ENCODE assay signal across 39 cellular contexts in the genomic region with DNA sequence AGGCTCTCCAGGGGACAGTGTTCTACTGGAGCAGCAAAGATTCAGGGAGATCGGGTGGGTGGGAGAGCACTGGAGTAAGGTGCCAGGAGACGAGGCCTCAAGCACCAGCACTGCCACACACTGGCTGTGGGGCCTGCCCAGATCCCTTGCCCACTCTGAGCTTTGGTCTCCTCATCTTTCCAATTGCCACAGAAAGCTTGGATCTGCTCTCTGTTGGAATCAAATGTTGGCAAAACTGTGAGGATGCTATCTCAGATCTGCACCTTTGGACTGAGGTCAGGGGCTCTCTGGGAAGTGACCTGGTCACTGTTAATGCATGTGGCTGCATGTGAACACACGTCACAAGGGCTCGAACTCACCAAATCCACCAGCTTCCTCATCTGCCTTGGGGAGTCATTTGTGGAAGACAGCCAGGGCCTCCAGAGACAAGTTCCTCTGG. TPM values are rescaled to one million over a fixed set of nuclear protein-coding genes. Genes with fewer than 3 reads are reported as not detected.
"Had no signal": no experiment of that assay in that cellular context is flagged by ENCODE, and none has a peak within 500 bp of the region (broad histone marks: within the 10 kb centered on the region; RNA-seq: fewer than 3 reads in every experiment).

No MANE protein-coding gene starts in this region.

- DNase-seq: activated CD4-positive, alpha-beta memory T cell treated with anti-CD3 and anti-CD28 coated beads for 36 hours; activated CD4-positive, alpha-beta T cell treated with anti-CD3 and anti-CD28 coated beads for 36 hours; activated CD4-positive, alpha-beta T cell treated with anti-CD3 and anti-CD28 coated beads, Interleukin-2, amount 10 ng/mL, durations not matched to agents 24 days and 14 days; activated CD4-positive, CD25-positive, alpha-beta regulatory T cell; activated CD4-positive, CD25-positive, alpha-beta regulatory T cell treated with anti-CD3 and anti-CD28 coated beads, Interleukin-2, amount 50 U/mL, for 72 hours; activated CD8-positive, alpha-beta memory T cell treated with anti-CD3 and anti-CD28 coated beads, Interleukin-2, amount 10 ng/mL, durations not matched to agents 7 days and 5 days; activated CD8-positive, alpha-beta memory T cell treated with anti-CD3 and anti-CD28 coated beads, Interleukin-2, amount 50 U/mL, for 4 hours; activated CD8-positive, alpha-beta T cell treated with anti-CD3 and anti-CD28 coated beads, Interleukin-2, amount 10 ng/mL, durations not matched to agents 7 days and 5 days; activated effector memory CD4-positive, alpha-beta T cell treated with anti-CD3 and anti-CD28 coated beads, Interleukin-2, amount 50 U/mL, for 16 hours; activated naive CD4-positive, alpha-beta T cell treated with anti-CD3 and anti-CD28 coated beads for 36 hours; activated naive CD8-positive, alpha-beta T cell treated with anti-CD3 and anti-CD28 coated beads for 36 hours; activated naive CD8-positive, alpha-beta T cell treated with anti-CD3 and anti-CD28 coated beads, Interleukin-2, amount 50 U/mL, for 24 hours; activated T-cell treated with anti-CD3 and anti-CD28 coated beads, Interleukin-2, amount 50 U/mL, for 1 hour; activated T-cell treated with anti-CD3 and anti-CD28 coated beads, Interleukin-2, amount 50 U/mL, for 48 hours; adrenal gland; amygdala; aorta; central memory CD4-positive, alpha-beta T cell; cerebellar nuclear complex; colonic mucosa; effector CD8-positive, alpha-beta T cell; esophagus squamous epithelium; foreskin melanocyte; T-helper 2 cell had no signal

- H3K36me3 ChIP-seq: adrenal gland, breast epithelium, cardiac muscle cell, colonic mucosa, esophagus squamous epithelium, gastroesophageal sphincter had no signal

- H3K27me3 ChIP-seq: adrenal gland, cardiac muscle cell, colonic mucosa, gastroesophageal sphincter had no signal

- H3K4me1 ChIP-seq: breast epithelium, colonic mucosa, esophagus squamous epithelium had no signal

- FAIRE-seq: endometrium, endothelial cell of umbilical vein had no signal

- H3K27ac ChIP-seq: adrenal gland, breast epithelium, cardiac muscle cell, colonic mucosa, epithelial cell of prostate, esophagus squamous epithelium, gastroesophageal sphincter had no signal

- H3K9me3 ChIP-seq: adrenal gland, breast epithelium, colonic mucosa, esophagus squamous epithelium, gastroesophageal sphincter had no signal

- ATAC-seq: activated CD4-positive, alpha-beta T cell treated with anti-CD3 and anti-CD28 coated beads for 36 hours; activated CD8-positive, alpha-beta memory T cell treated with anti-CD3 and anti-CD28 coated beads, Interleukin-2, amount 10 ng/mL, durations not matched to agents 7 days and 5 days; activated CD8-positive, alpha-beta T cell treated with anti-CD3 and anti-CD28 coated beads, Interleukin-2, amount 10 ng/mL, durations not matched to agents 7 days and 5 days; activated naive CD8-positive, alpha-beta T cell treated with anti-CD3 and anti-CD28 coated beads, Interleukin-2, amount 50 U/mL, for 24 hours; gastroesophageal sphincter had no signal

- H3K4me3 ChIP-seq: adrenal gland, breast epithelium, cardiac muscle cell, colonic mucosa, esophagus squamous epithelium, gastroesophageal sphincter had no signal

RNA-seq across cellular contexts. Expression of gene RIPPLY1, which starts 1.3 kb away (rescaled TPM):
- total RNA-seq: activated CD4-positive, alpha-beta memory T cell treated with anti-CD3 and anti-CD28 coated beads for 36 hours; activated CD4-positive, alpha-beta T cell treated with anti-CD3 and anti-CD28 coated beads for 36 hours; activated CD4-positive, alpha-beta T cell treated with anti-CD3 and anti-CD28 coated beads, Interleukin-2, amount 10 ng/mL, durations not matched to agents 24 days and 14 days; activated CD8-positive, alpha-beta memory T cell treated with anti-CD3 and anti-CD28 coated beads for 36 hours; activated CD8-positive, alpha-beta memory T cell treated with anti-CD3 and anti-CD28 coated beads, Interleukin-2, amount 10 ng/mL, durations not matched to agents 7 days and 5 days; activated CD8-positive, alpha-beta T cell treated with anti-CD3 and anti-CD28 coated beads, Interleukin-2, amount 10 ng/mL, durations not matched to agents 7 days and 5 days; activated naive CD4-positive, alpha-beta T cell treated with anti-CD3 and anti-CD28 coated beads for 36 hours; activated naive CD8-positive, alpha-beta T cell treated with anti-CD3 and anti-CD28 coated beads for 36 hours; activated T-helper 1 cell treated with anti-CD3 and anti-CD28 coated beads, Interleukin-12 subunit alpha, Interleukin-12 subunit beta, Interleukin-2, Interleukin-4 antibody, amounts not matched to agents 30 ng/mL and 10 ng/mL and 1 ng/mL, durations not matched to agents 14 hours and 24 hours and 36 hours; activated T-helper 2 cell treated with anti-CD3 and anti-CD28 coated beads, Interferon-gamma antibody, Interleukin-2, Interleukin-4, amounts not matched to agents 10 μg/mL and 5 μg/mL and 100 μg/mL, durations not matched to agents 14 hours and 24 hours and 36 hours; aorta; cardiac muscle cell; colonic mucosa; dermis microvascular lymphatic vessel endothelial cell; endothelial cell of umbilical vein; esophagus squamous epithelium; fibroblast of lung; fibroblast of villous mesenchyme; gastroesophageal sphincter; glomerular endothelial cell; T-helper 1 cell treated with Interleukin-12 subunit alpha and Interleukin-12 subunit beta and Interleukin-4 antibody, amounts not matched to agents 30 ng/mL and 1 ng/mL, for 36 hours had no signal
- polyA plus RNA-seq: aorta, endothelial cell of umbilical vein, esophagus, fibroblast of lung had no signal

RNA-seq across cellular contexts. Expression of gene CLDN2, which starts 18.4 kb away (rescaled TPM):
- total RNA-seq: activated CD4-positive, alpha-beta memory T cell treated with anti-CD3 and anti-CD28 coated beads for 36 hours; activated CD4-positive, alpha-beta T cell treated with anti-CD3 and anti-CD28 coated beads for 36 hours; activated CD4-positive, alpha-beta T cell treated with anti-CD3 and anti-CD28 coated beads, Interleukin-2, amount 10 ng/mL, durations not matched to agents 24 days and 14 days; activated CD8-positive, alpha-beta memory T cell treated with anti-CD3 and anti-CD28 coated beads for 36 hours; activated CD8-positive, alpha-beta memory T cell treated with anti-CD3 and anti-CD28 coated beads, Interleukin-2, amount 10 ng/mL, durations not matched to agents 7 days and 5 days; activated CD8-positive, alpha-beta T cell treated with anti-CD3 and anti-CD28 coated beads, Interleukin-2, amount 10 ng/mL, durations not matched to agents 7 days and 5 days; activated naive CD4-positive, alpha-beta T cell treated with anti-CD3 and anti-CD28 coated beads for 36 hours; activated naive CD8-positive, alpha-beta T cell treated with anti-CD3 and anti-CD28 coated beads for 36 hours; activated T-helper 1 cell treated with anti-CD3 and anti-CD28 coated beads, Interleukin-12 subunit alpha, Interleukin-12 subunit beta, Interleukin-2, Interleukin-4 antibody, amounts not matched to agents 30 ng/mL and 10 ng/mL and 1 ng/mL, durations not matched to agents 14 hours and 24 hours and 36 hours; activated T-helper 2 cell treated with anti-CD3 and anti-CD28 coated beads, Interferon-gamma antibody, Interleukin-2, Interleukin-4, amounts not matched to agents 10 μg/mL and 5 μg/mL and 100 μg/mL, durations not matched to agents 14 hours and 24 hours and 36 hours; aorta; dermis microvascular lymphatic vessel endothelial cell; endothelial cell of umbilical vein; esophagus squamous epithelium; fibroblast of lung; fibroblast of villous mesenchyme; gastroesophageal sphincter; glomerular endothelial cell; T-helper 1 cell treated with Interleukin-12 subunit alpha and Interleukin-12 subunit beta and Interleukin-4 antibody, amounts not matched to agents 30 ng/mL and 1 ng/mL, for 36 hours had no signal
- polyA plus RNA-seq: aorta, endothelial cell of umbilical vein, esophagus had no signal
